Comparison of ENCODE assay signal across 11 cellular contexts in genomic region chr6:42774201-42774600, GRCh38. TPM values are rescaled to one million over a fixed set of nuclear protein-coding genes. Genes with fewer than 3 reads are reported as not detected.
DNase-seq lines count a peak whose midpoint lies in the region; ATAC-seq, FAIRE-seq and TF ChIP-seq lines count a peak whose summit lies in the region.
"Had no signal": no experiment of that assay in that cellular context is flagged by ENCODE, and none has a peak within 500 bp of the region (broad histone marks: within the 10 kb centered on the region; RNA-seq: fewer than 3 reads in every experiment).

No MANE protein-coding gene starts in this region.

- peaks cover 64% of the 10 kb centered on the region for H3K4me1 Mint-ChIP-seq in T-helper 17 cell
- peaks cover 63% of the 10 kb centered on the region for H3K4me1 Mint-ChIP-seq in central memory CD8-positive, alpha-beta T cell
- peaks cover 45% of the 10 kb centered on the region for H3K4me1 Mint-ChIP-seq in Calu3 (ENCODE audit: low read depth, unreplicated experiment)

- H3K4me3 Mint-ChIP-seq in T-helper 17 cell (peak overlapping the region; percentile 89), Calu3 (ENCODE audit: low read depth, unreplicated experiment) (no peak overlapping the region)
- peak overlapping the region; percentile 76 for H3K4me3 Mint-ChIP-seq in central memory CD8-positive, alpha-beta T cell
- H3K4me3 Mint-ChIP-seq: endodermal cell had no signal

- no peak for TF ChIP-seq CTCF in Calu3 (IDR thresholded peaks at IDR 0.05; ENCODE audit: unreplicated experiment)

- no peak for TF ChIP-seq POLR2A in GM12892 (IDR thresholded peaks at IDR 0.05; ENCODE audit: low read depth, low read length)

- no peaks in the 10 kb centered on the region for H3K9me3 ChIP-seq in T-helper 17 cell (ENCODE audit: control insufficient read depth, low read length, poor library complexity, severe bottlenecking)
- H3K9me3 ChIP-seq: sigmoid colon had no signal

- H3K36me3 Mint-ChIP-seq in T-helper 17 cell (ENCODE audit: low read depth): peaks cover 3% of the 10 kb centered on the region
- H3K36me3 Mint-ChIP-seq in central memory CD8-positive, alpha-beta T cell (ENCODE audit: insufficient read depth): peaks cover 25% of the 10 kb centered on the region
- peaks cover 9% of the 10 kb centered on the region for H3K36me3 Mint-ChIP-seq in Calu3 (ENCODE audit: insufficient read depth, unreplicated experiment)

- intact Hi-C loops in Calu3 (cut with micrococcal nuclease; ENCODE audit: unreplicated experiment): no loop called here

- H3K27me3 Mint-ChIP-seq in T-helper 17 cell: no peaks in the 10 kb centered on the region
- no peaks in the 10 kb centered on the region for H3K27me3 Mint-ChIP-seq in central memory CD8-positive, alpha-beta T cell
- H3K27me3 Mint-ChIP-seq in Calu3 (ENCODE audit: unreplicated experiment): no peaks in the 10 kb centered on the region

- no peak for ATAC-seq in T-helper 17 cell
- ATAC-seq in central memory CD8-positive, alpha-beta T cell (replicated peaks; ENCODE audit: extremely low read depth, poor library complexity, severe bottlenecking): no peak

- CTCF ChIA-PET in Calu3 (lab: Charles Lee): interaction anchor here (1.1 kb wide), 1 partner anchor 28 kb away, joined by 7 read pairs; the partner anchor contains the start of gene TBCC

- no TSS peak for BruUV-seq in Calu3 (replicated peaks; lab: Mats Ljungman, UMichigan)

- DNase-seq in GM12892 (ENCODE audit: insufficient read length) (no peak), T-helper 17 cell (no peak), MV-4-11 (lab: John Stamatoyannopoulos, UW) (no peak), Calu3 (no peak), DMS153 treated with DMSO at 0.1 percent for 48 hours (lab: John Stamatoyannopoulos, UW; ENCODE audit: unreplicated experiment) (no peak)
- DNase-seq in central memory CD8-positive, alpha-beta T cell (ENCODE audit: low spot score in 2 of 2): no peak
- DNase-seq in stimulated activated CD4-positive, alpha-beta T cell treated with anti-CD3 and anti-CD28 coated beads, Interleukin-4, amount 100 ng/mL, for 1 hour: peak; percentile 32
- no peak for DNase-seq in effector CD8-positive, alpha-beta T cell (lab: John Stamatoyannopoulos, UW)
- DNase-seq: endodermal cell, sigmoid colon had no signal

- peak; percentile 42 for FAIRE-seq in GM12892 (lab: Jason Lieb, UNC)

- no peaks in the 10 kb centered on the region for H3K9me3 Mint-ChIP-seq in central memory CD8-positive, alpha-beta T cell
- H3K9me3 Mint-ChIP-seq in Calu3 (ENCODE audit: low read depth, unreplicated experiment): no peaks in the 10 kb centered on the region
- H3K9me3 Mint-ChIP-seq: endodermal cell had no signal

- H3K27ac Mint-ChIP-seq in T-helper 17 cell (peak overlapping the region; percentile 100), Calu3 (ENCODE audit: unreplicated experiment) (no peak overlapping the region)
- H3K27ac Mint-ChIP-seq in central memory CD8-positive, alpha-beta T cell (ENCODE audit: low read depth): peak overlapping the region; percentile 96
- H3K27ac Mint-ChIP-seq: endodermal cell had no signal

RNA-seq across cellular contexts. Expression of gene BICRAL, which starts 7.7 kb away (rescaled TPM):
- polyA plus RNA-seq in GM12892 (2012; ENCODE audit: missing spikeins): 7.1 TPM
- 10 to 100 TPM; 31.9 to 34.1 TPM for total RNA-seq in T-helper 17 cell
- total RNA-seq in Calu3 (2022): 17.6 and 19.2 TPM in 2 replicates

RNA-seq across cellular contexts. Expression of gene TBCC, which starts 28.3 kb away (rescaled TPM):
- polyA plus RNA-seq in GM12892 (2012; ENCODE audit: missing spikeins): 14.1 TPM
- 10 to 100 TPM; 71.5 to 73.2 TPM for total RNA-seq in T-helper 17 cell
- 36.2 and 42.7 TPM in 2 replicates for total RNA-seq in Calu3 (2022)

RNA-seq across cellular contexts. Expression of gene PRPH2, which starts 51.8 kb away (rescaled TPM):
- not detected for polyA plus RNA-seq in GM12892 (2012; ENCODE audit: missing spikeins)
- total RNA-seq in T-helper 17 cell (not detected), Calu3 (2022) (not detected in 2 replicates)
- total RNA-seq: hepatocyte had no signal
- polyA plus RNA-seq: hepatocyte had no signal
